12 cellular contexts compared by ENCODE assay signal in the genomic region with DNA sequence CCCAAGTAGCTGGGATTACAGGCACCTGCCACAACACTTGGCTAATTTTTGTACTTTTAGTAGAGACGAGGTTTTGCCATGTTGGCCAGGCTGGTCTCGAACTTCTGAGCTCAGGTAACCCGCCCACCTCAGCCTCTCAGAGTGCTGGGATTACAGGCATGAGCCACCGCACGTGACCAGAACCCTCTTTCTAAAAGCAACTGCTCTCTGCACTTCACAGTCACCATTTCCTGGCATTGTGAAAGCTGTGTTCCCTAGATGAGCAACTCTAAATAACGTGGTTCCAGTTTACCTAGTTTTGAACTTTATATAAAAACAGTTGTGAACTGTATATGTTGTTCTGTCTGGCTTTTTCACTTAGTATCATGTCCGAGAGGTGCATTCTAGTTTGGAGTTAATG.
A peak's percentile ranks its signal among the peaks of the same experiment; 100 is the strongest.
DNase-seq lines count a peak whose midpoint lies in the region; TF ChIP-seq lines count a peak whose summit lies in the region.
"Had no signal": no experiment of that assay in that cellular context is flagged by ENCODE, and none has a peak within 500 bp of the region (broad histone marks: within the 10 kb centered on the region; RNA-seq: fewer than 3 reads in every experiment).

No MANE protein-coding gene starts in this region.

- H3K36me3 Mint-ChIP-seq in activated CD4-positive, alpha-beta memory T cell treated with anti-CD3 and anti-CD28 coated beads, Interleukin-2, amount 10 ng/mL, durations not matched to agents 7 days and 5 days (ENCODE audit: low read depth): no peaks in the 10 kb centered on the region

- DNase-seq in GM20000 (ENCODE audit: low spot score) (peak; percentile 58), glomerular endothelial cell (ENCODE audit: extremely low read depth, low read depth, low spot score) (peak; percentile 72), amygdala (lab: John Stamatoyannopoulos, UW) (no peak), NCI-H1694 (lab: John Stamatoyannopoulos, UW) (no peak), glomerular visceral epithelial cell (ENCODE audit: extremely low spot score) (no peak), NCI-H748 treated with DMSO at 0.1 percent for 48 hours (lab: John Stamatoyannopoulos, UW) (no peak)
- DNase-seq in activated CD4-positive, alpha-beta memory T cell treated with anti-CD3 and anti-CD28 coated beads, Interleukin-2, amount 10 ng/mL, durations not matched to agents 7 days and 5 days: peak; percentile 29
- DNase-seq: activated effector memory CD4-positive, alpha-beta T cell treated with Interleukin-2 at 50 U/mL for 16 hours; effector memory CD4-positive, alpha-beta T cell; GM23248; NCI-H1048 had no signal

- CTCF ChIA-PET in activated CD4-positive, alpha-beta memory T cell treated with anti-CD3 and anti-CD28 coated beads, Interleukin-2, amount 10 ng/mL, durations not matched to agents 7 days and 5 days (lab: Charles Lee): interaction anchor here (0.6 to 1.9 kb wide), 3 partner anchors 11 to 92 kb away, joined by 4 to 7 read pairs (median 4); no protein-coding TSS in a partner anchor

- peak overlapping the region; percentile 98 for H3K27ac ChIP-seq in 22Rv1
- H3K27ac ChIP-seq: GM23248 had no signal

- H3K27me3 Mint-ChIP-seq in activated CD4-positive, alpha-beta memory T cell treated with anti-CD3 and anti-CD28 coated beads, Interleukin-2, amount 10 ng/mL, durations not matched to agents 7 days and 5 days: no peaks in the 10 kb centered on the region

- H3K4me1 Mint-ChIP-seq in activated CD4-positive, alpha-beta memory T cell treated with anti-CD3 and anti-CD28 coated beads, Interleukin-2, amount 10 ng/mL, durations not matched to agents 7 days and 5 days: peaks cover 8% of the 10 kb centered on the region

- no peak for TF ChIP-seq CTCF in 22Rv1 (IDR thresholded peaks at IDR 0.05)
- no peak for TF ChIP-seq CTCF in GM20000 (IDR thresholded peaks at IDR 0.05; ENCODE audit: extremely low read depth, missing control alignments)

- no peaks in the 10 kb centered on the region for H3K9me3 Mint-ChIP-seq in activated CD4-positive, alpha-beta memory T cell treated with anti-CD3 and anti-CD28 coated beads, Interleukin-2, amount 10 ng/mL, durations not matched to agents 7 days and 5 days

- H3K27ac Mint-ChIP-seq in activated CD4-positive, alpha-beta memory T cell treated with anti-CD3 and anti-CD28 coated beads, Interleukin-2, amount 10 ng/mL, durations not matched to agents 7 days and 5 days: no peak overlapping the region

- POLR2A ChIA-PET in activated CD4-positive, alpha-beta memory T cell treated with anti-CD3 and anti-CD28 coated beads, Interleukin-2, amount 10 ng/mL, durations not matched to agents 7 days and 5 days (lab: Charles Lee): interaction anchor here (1.0 to 1.4 kb wide), 2 partner anchors 11 to 153 kb away, joined by 3 to 10 read pairs; a partner anchor contains a TSS

- H3K4me3 Mint-ChIP-seq in activated CD4-positive, alpha-beta memory T cell treated with anti-CD3 and anti-CD28 coated beads, Interleukin-2, amount 10 ng/mL, durations not matched to agents 7 days and 5 days: no peak overlapping the region

Comparison
In these comparisons a context has a peak if more than half of its experiments do, and no peak if none do; other contexts are left out.
1. DNase-seq: peak in GM20000 (single experiment), activated CD4-positive, alpha-beta memory T cell treated with anti-CD3 and anti-CD28 coated beads, Interleukin-2, amount 10 ng/mL, durations not matched to agents 7 days and 5 days (single experiment) and glomerular endothelial cell (single experiment); none in amygdala (0 of 56), NCI-H1694 (single experiment), glomerular visceral epithelial cell (single experiment) and NCI-H748 treated with DMSO at 0.1 percent for 48 hours (single experiment).